In genomic region chr10:29702288-29703164, GRCh38 we compare ENCODE assay signal across 11 cellular contexts.
DNase-seq lines count a peak whose midpoint lies in the region; ATAC-seq and TF ChIP-seq lines count a peak whose summit lies in the region.
"Had no signal": no experiment of that assay in that cellular context is flagged by ENCODE, and none has a peak within 500 bp of the region (broad histone marks: within the 10 kb centered on the region; RNA-seq: fewer than 3 reads in every experiment).

No MANE protein-coding gene starts in this region.

- BruUV-seq in Calu3 (replicated peaks; lab: Mats Ljungman, UMichigan) = no TSS peak

- no peaks in the 10 kb centered on the region for H3K36me3 ChIP-seq in SJCRH30

- peak overlapping the region; percentile 25; the same call in 1 of the 2 replicates for H3K27ac ChIP-seq in SJCRH30

- no peaks in the 10 kb centered on the region for H3K27me3 Mint-ChIP-seq in Calu3 (ENCODE audit: unreplicated experiment)

- H3K4me1 Mint-ChIP-seq in Calu3 (ENCODE audit: low read depth, unreplicated experiment) = peaks cover 25% of the 10 kb centered on the region

- intact Hi-C loops in Calu3 (cut with micrococcal nuclease; ENCODE audit: unreplicated experiment) = no loop called here
- intact Hi-C loops in sciatic nerve (cut with DNase I) = no loop called here

- no peaks in the 10 kb centered on the region for H3K9me3 Mint-ChIP-seq in Calu3 (ENCODE audit: low read depth, unreplicated experiment)

- no peaks in the 10 kb centered on the region for H3K27me3 ChIP-seq in SJCRH30

- H3K4me3 Mint-ChIP-seq in Calu3 (ENCODE audit: low read depth, unreplicated experiment) = no peak overlapping the region

- ATAC-seq in sciatic nerve (peak; percentile 78), GM21515 (IDR thresholded peaks at IDR 0.05; ENCODE audit: unreplicated experiment) (no peak)

- H3K27ac Mint-ChIP-seq in Calu3 (ENCODE audit: unreplicated experiment) = peak overlapping the region; percentile 52

- H3K4me1 ChIP-seq in SJCRH30 = peaks cover 31% of the 10 kb centered on the region

- H3K4me3 ChIP-seq in SJCRH30 = peak overlapping the region; percentile 8
- peak overlapping the region; percentile 14 for H3K4me3 ChIP-seq in fibroblast of pulmonary artery (replicated peaks; ENCODE audit: low read depth, low read length)
- H3K4me3 ChIP-seq: skin epidermis had no signal

- CTCF ChIA-PET in Calu3 (lab: Charles Lee) = interaction anchor here (0.5 to 1.3 kb wide), 4 partner anchors 10 to 247 kb away, joined by 3 to 11 read pairs (median 4); no protein-coding TSS in a partner anchor

- DNase-seq in Calu3 = no peak
- DNase-seq in SJCRH30 = peak; percentile 20 to 61
- peak; percentile 37 for DNase-seq in fibroblast of pulmonary artery (ENCODE audit: low read depth)
- DNase-seq in sciatic nerve (ENCODE audit: low spot score) = no peak
- DNase-seq in cortex of kidney (lab: John Stamatoyannopoulos, UW) = no peak
- no peak for DNase-seq in NCI-H1694 treated with DMSO at 0.1 percent for 48 hours (lab: John Stamatoyannopoulos, UW)
- DNase-seq in Ammon's horn (ENCODE audit: low spot score) = no peak
- DNase-seq: dermis blood vessel endothelial cell, NCI-H1436 treated with DMSO at 0.1 percent for 48 hours had no signal

- no peaks in the 10 kb centered on the region for H3K9me3 ChIP-seq in SJCRH30 (replicated peaks)

- H3K36me3 Mint-ChIP-seq in Calu3 (ENCODE audit: insufficient read depth, unreplicated experiment) = peaks cover 53% of the 10 kb centered on the region

- TF ChIP-seq CTCF in Calu3 (IDR thresholded peaks at IDR 0.05; ENCODE audit: unreplicated experiment) (no peak), fibroblast of pulmonary artery (IDR thresholded peaks at IDR 0.05; ENCODE audit: low read length, missing control alignments) (no peak)

Comparison
In these comparisons a context has a peak if more than half of its experiments do, and no peak if none do; other contexts are left out.
1. DNase-seq: peak in SJCRH30 (2 of 2) and fibroblast of pulmonary artery (single experiment); none in Calu3 (single experiment), sciatic nerve (single experiment), cortex of kidney (single experiment), NCI-H1694 treated with DMSO at 0.1 percent for 48 hours (single experiment) and Ammon's horn (single experiment).